In genomic region chr19:3545669-3546034, GRCh38 we compare ENCODE assay signal across 13 cellular contexts. TPM values are rescaled to one million over a fixed set of nuclear protein-coding genes. Genes with fewer than 3 reads are reported as not detected.
DNase-seq lines count a peak whose midpoint lies in the region; ATAC-seq and TF ChIP-seq lines count a peak whose summit lies in the region.
"Had no signal": no experiment of that assay in that cellular context is flagged by ENCODE, and none has a peak within 500 bp of the region (broad histone marks: within the 10 kb centered on the region; RNA-seq: fewer than 3 reads in every experiment).

No MANE protein-coding gene starts in this region.

- H3K9me3 Mint-ChIP-seq in activated CD4-positive, alpha-beta T cell treated with anti-CD3 and anti-CD28 coated beads for 36 hours (ENCODE audit: low read depth) = no peaks in the 10 kb centered on the region
- no peaks in the 10 kb centered on the region for H3K9me3 Mint-ChIP-seq in effector memory CD8-positive, alpha-beta T cell
- no peaks in the 10 kb centered on the region for H3K9me3 Mint-ChIP-seq in stimulated activated memory B cell treated with anti-CD40 and anti-IgM and Interleukin-4, amounts not matched to agents 10 μg/mL and 1 μg/mL and 100 μg/mL, for 72 hours

- POLR2A ChIA-PET in activated CD4-positive, alpha-beta T cell treated with anti-CD3 and anti-CD28 coated beads for 36 hours (lab: Charles Lee) = no interaction called here

- H3K36me3 Mint-ChIP-seq in activated CD4-positive, alpha-beta T cell treated with anti-CD3 and anti-CD28 coated beads for 36 hours (ENCODE audit: low read depth) = peaks cover 10% of the 10 kb centered on the region
- H3K36me3 Mint-ChIP-seq in effector memory CD8-positive, alpha-beta T cell (ENCODE audit: insufficient read depth) = peaks cover 19% of the 10 kb centered on the region
- H3K36me3 Mint-ChIP-seq in stimulated activated memory B cell treated with anti-CD40 and anti-IgM and Interleukin-4, amounts not matched to agents 10 μg/mL and 1 μg/mL and 100 μg/mL, for 72 hours = peaks cover 21% of the 10 kb centered on the region
- H3K36me3 Mint-ChIP-seq: activated naive CD8-positive, alpha-beta T cell had no signal

- H3K4me1 ChIP-seq in RWPE2 (ENCODE audit: insufficient read depth, poor library complexity, severe bottlenecking) (no peaks in the 10 kb centered on the region), BE2C (no peaks in the 10 kb centered on the region), esophagus muscularis mucosa (peaks cover 0 to 27% (median 11%) of the 10 kb centered on the region in 4 donors)
- H3K4me1 ChIP-seq: testis had no signal

- no peak for TF ChIP-seq EP300 in esophagus muscularis mucosa (IDR thresholded peaks at IDR 0.05)

- no peak for TF ChIP-seq POLR2A in esophagus muscularis mucosa (IDR thresholded peaks at IDR 0.05; ENCODE audit: low read depth)

- no peak for ATAC-seq in activated CD4-positive, alpha-beta T cell treated with anti-CD3 and anti-CD28 coated beads for 36 hours
- ATAC-seq in RWPE2 (ENCODE audit: low read depth) = peak; percentile 7; the same call in 2 of the 3 replicates
- no peak for ATAC-seq in effector memory CD8-positive, alpha-beta T cell (replicated peaks)
- ATAC-seq in stimulated activated memory B cell treated with anti-CD40 and anti-IgM and Interleukin-4, amounts not matched to agents 10 μg/mL and 1 μg/mL and 100 μg/mL, for 72 hours = no peak

- H3K4me3 ChIP-seq in RWPE2 (ENCODE audit: severe bottlenecking) (no peak overlapping the region), BE2C (ENCODE audit: low read depth, low read length) (no peak overlapping the region), esophagus muscularis mucosa (no peak overlapping the region)
- H3K4me3 ChIP-seq: skin epidermis, testis had no signal

- TF ChIP-seq CTCF in RWPE2 (IDR thresholded peaks at IDR 0.05; ENCODE audit: poor library complexity, severe bottlenecking) (peak; percentile 1), BE2C (IDR thresholded peaks at IDR 0.05; ENCODE audit: low read depth, low read length) (no peak), esophagus muscularis mucosa (IDR thresholded peaks at IDR 0.05) (no peak)

- WGBS in esophagus muscularis mucosa = 74% methylated on average over 10 of the region's 10 CpGs

- H3K36me3 ChIP-seq in RWPE2 (ENCODE audit: low read depth) (peaks cover 14% of the 10 kb centered on the region; the same call in 1 of the 2 replicates), BE2C (peaks cover 16% of the 10 kb centered on the region), esophagus muscularis mucosa (peaks cover 0 to 59% (median 50%) of the 10 kb centered on the region in 4 donors)

- H3K27me3 ChIP-seq in RWPE2 (ENCODE audit: insufficient read depth, poor library complexity, severe bottlenecking) = no peaks in the 10 kb centered on the region
- no peaks in the 10 kb centered on the region for H3K27me3 ChIP-seq in BE2C
- no peaks in the 10 kb centered on the region for H3K27me3 ChIP-seq in esophagus muscularis mucosa
- H3K27me3 ChIP-seq: testis had no signal

- intact Hi-C loops in activated CD4-positive, alpha-beta T cell treated with anti-CD3 and anti-CD28 coated beads for 36 hours (cut with DNase I, micrococcal nuclease) = loop anchor here (1.0 to 5.0 kb wide), 6 partner anchors 30 to 162 kb away; partner anchors contain the start of genes CACTIN (in 1 of the 2) and TJP3 (in 1 of the 2)
- intact Hi-C loops in esophagus muscularis mucosa (cut with DNase I) = loop anchor here (1.0 to 5.0 kb wide), 2 partner anchors 73 to 162 kb away; partner anchors contain the start of gene TJP3

- H3K9me3 ChIP-seq in RWPE2 (ENCODE audit: severe bottlenecking) (no peaks in the 10 kb centered on the region), BE2C (no peaks in the 10 kb centered on the region), esophagus muscularis mucosa (no peaks in the 10 kb centered on the region)
- H3K9me3 ChIP-seq: testis had no signal

- CTCF ChIA-PET in activated CD4-positive, alpha-beta T cell treated with anti-CD3 and anti-CD28 coated beads for 36 hours (lab: Charles Lee) = interaction anchor here (0.6 to 2.6 kb wide), 10 partner anchors 10 to 1524 kb away, joined by 3 to 23 read pairs (median 4); partner anchors contain the start of gene MFSD12

- H3K27me3 Mint-ChIP-seq in activated CD4-positive, alpha-beta T cell treated with anti-CD3 and anti-CD28 coated beads for 36 hours = no peaks in the 10 kb centered on the region
- H3K27me3 Mint-ChIP-seq in effector memory CD8-positive, alpha-beta T cell = no peaks in the 10 kb centered on the region
- H3K27me3 Mint-ChIP-seq in stimulated activated memory B cell treated with anti-CD40 and anti-IgM and Interleukin-4, amounts not matched to agents 10 μg/mL and 1 μg/mL and 100 μg/mL, for 72 hours = no peaks in the 10 kb centered on the region
- H3K27me3 Mint-ChIP-seq: activated naive CD8-positive, alpha-beta T cell had no signal

- H3K4me1 Mint-ChIP-seq in activated CD4-positive, alpha-beta T cell treated with anti-CD3 and anti-CD28 coated beads for 36 hours = peaks cover 6% of the 10 kb centered on the region
- H3K4me1 Mint-ChIP-seq in effector memory CD8-positive, alpha-beta T cell (ENCODE audit: low read depth in 2 of 2) = peaks cover 8% of the 10 kb centered on the region in 2 donors
- peaks cover 24% of the 10 kb centered on the region for H3K4me1 Mint-ChIP-seq in stimulated activated memory B cell treated with anti-CD40 and anti-IgM and Interleukin-4, amounts not matched to agents 10 μg/mL and 1 μg/mL and 100 μg/mL, for 72 hours

- no peak for DNase-seq in activated CD4-positive, alpha-beta T cell treated with anti-CD3 and anti-CD28 coated beads for 36 hours
- DNase-seq in activated CD4-positive, alpha-beta T cell treated with anti-CD3 and anti-CD28 coated beads, Interleukin-2, amount 50 U/mL, for 1 hour = no peak
- DNase-seq in RWPE2 (ENCODE audit: low spot score) = no peak
- DNase-seq in effector memory CD8-positive, alpha-beta T cell = no peak
- no peak for DNase-seq in BE2C
- DNase-seq in COLO829 (ENCODE audit: low spot score) = no peak
- no peak for DNase-seq in esophagus muscularis mucosa (ENCODE audit: extremely low spot score)
- DNase-seq: SIG-M5 had no signal

- H3K27ac ChIP-seq in RWPE2 (ENCODE audit: poor library complexity, severe bottlenecking) = no peak overlapping the region
- no peak overlapping the region for H3K27ac ChIP-seq in esophagus muscularis mucosa (replicated peaks in 1 of 4)
- H3K27ac ChIP-seq: testis had no signal

- no peak overlapping the region for H3K4me3 Mint-ChIP-seq in activated CD4-positive, alpha-beta T cell treated with anti-CD3 and anti-CD28 coated beads for 36 hours
- H3K4me3 Mint-ChIP-seq in effector memory CD8-positive, alpha-beta T cell = no peak overlapping the region
- H3K4me3 Mint-ChIP-seq in stimulated activated memory B cell treated with anti-CD40 and anti-IgM and Interleukin-4, amounts not matched to agents 10 μg/mL and 1 μg/mL and 100 μg/mL, for 72 hours = no peak overlapping the region
- H3K4me3 Mint-ChIP-seq: activated naive CD8-positive, alpha-beta T cell had no signal

- peak overlapping the region; percentile 25 for H3K27ac Mint-ChIP-seq in activated CD4-positive, alpha-beta T cell treated with anti-CD3 and anti-CD28 coated beads for 36 hours
- peak overlapping the region; percentile 91 to 93 for H3K27ac Mint-ChIP-seq in effector memory CD8-positive, alpha-beta T cell
- peak overlapping the region; percentile 66 for H3K27ac Mint-ChIP-seq in stimulated activated memory B cell treated with anti-CD40 and anti-IgM and Interleukin-4, amounts not matched to agents 10 μg/mL and 1 μg/mL and 100 μg/mL, for 72 hours

RNA-seq across cellular contexts. Expression of gene TEKTIP1, which starts 6.7 kb away (rescaled TPM):
- total RNA-seq in activated CD4-positive, alpha-beta T cell treated with anti-CD3 and anti-CD28 coated beads for 36 hours = 1 to 10 TPM; 1.4 to 2.5 TPM
- polyA plus RNA-seq in BE2C (2012; ENCODE audit: insufficient read depth, insufficient read length, low read depth) = 6.1 TPM
- not detected for total RNA-seq in esophagus muscularis mucosa
- total RNA-seq: dermis microvascular lymphatic vessel endothelial cell had no signal

RNA-seq across cellular contexts. Expression of gene MFSD12, which starts 11.7 kb away (rescaled TPM):
- total RNA-seq in activated CD4-positive, alpha-beta T cell treated with anti-CD3 and anti-CD28 coated beads for 36 hours = 10 to 100 TPM; 44.7 to 46.7 TPM
- 119 TPM for polyA plus RNA-seq in BE2C (2012; ENCODE audit: insufficient read depth, insufficient read length, low read depth)
- total RNA-seq in esophagus muscularis mucosa = 10 to 100 TPM; 28.2 to 87.0 (median 62.4) TPM

RNA-seq across cellular contexts. Expression of gene HMG20B, which starts 27.1 kb away (rescaled TPM):
- 10 to 100 TPM; 59.5 to 62.5 TPM for total RNA-seq in activated CD4-positive, alpha-beta T cell treated with anti-CD3 and anti-CD28 coated beads for 36 hours
- polyA plus RNA-seq in BE2C (2012; ENCODE audit: insufficient read depth, insufficient read length, low read depth) = 136 TPM
- 100 to 1,000 TPM; 136 to 202 (median 161) TPM for total RNA-seq in esophagus muscularis mucosa

RNA-seq across cellular contexts. Expression of gene FZR1, which starts 39.5 kb away (rescaled TPM):
- total RNA-seq in activated CD4-positive, alpha-beta T cell treated with anti-CD3 and anti-CD28 coated beads for 36 hours = 10 to 100 TPM; 40.8 to 50.7 TPM
- 79.6 TPM for polyA plus RNA-seq in BE2C (2012; ENCODE audit: insufficient read depth, insufficient read length, low read depth)
- total RNA-seq in esophagus muscularis mucosa = 10 to 100 TPM; 15.8 to 41.2 (median 31.4) TPM

RNA-seq across cellular contexts. Expression of gene GIPC3, which starts 39.6 kb away (rescaled TPM):
- under 1 TPM; 0.48 to 0.51 TPM for total RNA-seq in activated CD4-positive, alpha-beta T cell treated with anti-CD3 and anti-CD28 coated beads for 36 hours
- not detected for polyA plus RNA-seq in BE2C (2012; ENCODE audit: insufficient read depth, insufficient read length, low read depth)
- 10 to 100 TPM in 1 of 4 donors, 1 to 10 TPM in 3; 4.1 to 17.5 (median 4.9) TPM for total RNA-seq in esophagus muscularis mucosa

Comparison
In these comparisons a context has a peak if more than half of its experiments do, and no peak if none do; other contexts are left out.
1. H3K27ac Mint-ChIP-seq: peak in every context shown above with its lines; median percentile 92 in effector memory CD8-positive, alpha-beta T cell; 66 in stimulated activated memory B cell treated with anti-CD40 and anti-IgM and Interleukin-4, amounts not matched to agents 10 μg/mL and 1 μg/mL and 100 μg/mL, for 72 hours; 25 in activated CD4-positive, alpha-beta T cell treated with anti-CD3 and anti-CD28 coated beads for 36 hours.